In the genomic region with DNA sequence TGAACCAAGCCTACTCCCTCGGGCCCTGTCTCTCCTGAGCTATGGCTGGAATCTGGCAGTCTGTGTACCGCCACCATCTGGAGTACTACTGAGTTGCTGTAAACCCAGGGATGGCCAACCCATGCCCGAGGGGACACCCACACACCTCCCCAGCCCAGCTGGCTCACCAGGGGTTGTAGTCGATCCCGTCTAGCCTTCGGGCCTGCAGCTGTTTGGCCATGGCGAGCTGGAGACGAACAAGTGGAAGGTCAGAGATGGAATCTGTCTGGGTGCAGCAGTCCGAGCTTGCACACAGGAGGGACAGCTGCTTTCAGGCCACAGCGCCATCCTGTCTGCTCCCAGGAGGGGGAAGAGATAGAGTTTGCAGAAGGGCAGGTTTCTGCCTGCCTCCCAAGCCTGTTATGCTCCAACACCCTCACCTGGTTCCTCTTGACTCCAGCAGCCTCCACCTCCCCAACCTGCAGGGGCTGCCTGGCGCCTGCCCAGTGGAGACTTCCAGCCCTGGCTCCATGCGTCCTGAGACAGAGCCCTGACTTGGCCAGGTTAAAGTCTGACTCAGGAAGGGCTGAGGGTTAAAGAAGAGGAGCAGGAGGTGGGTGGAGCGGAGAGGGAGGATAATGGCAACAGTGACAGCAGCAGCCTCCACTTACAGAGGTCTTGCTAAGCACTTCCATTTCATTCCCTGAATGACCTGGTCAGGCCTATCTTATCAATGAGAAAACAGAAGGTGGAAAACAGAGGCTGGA, we compare ENCODE assay signal across 12 cellular contexts. TPM values are rescaled to one million over a fixed set of nuclear protein-coding genes. Genes with fewer than 3 reads are reported as not detected.
DNase-seq lines count a peak whose midpoint lies in the region; ATAC-seq and TF ChIP-seq lines count a peak whose summit lies in the region.
"Had no signal": no experiment of that assay in that cellular context is flagged by ENCODE, and none has a peak within 500 bp of the region (broad histone marks: within the 10 kb centered on the region; RNA-seq: fewer than 3 reads in every experiment).

No MANE protein-coding gene starts in this region.

- no peaks in the 10 kb centered on the region for H3K9me3 Mint-ChIP-seq in endothelial cell (ENCODE audit: unreplicated experiment)

- H3K27ac Mint-ChIP-seq in endothelial cell (ENCODE audit: unreplicated experiment) = no peak overlapping the region
- H3K27ac Mint-ChIP-seq: dendritic cell treated with granulocyte-macrophage colony-stimulating factor and Interleukin-4, amounts not matched to agents 40 ng/mL and 50 ng/mL, for 4 days had no signal

- no peak overlapping the region for H3K4me3 Mint-ChIP-seq in endothelial cell (ENCODE audit: unreplicated experiment)
- H3K4me3 Mint-ChIP-seq: dendritic cell treated with granulocyte-macrophage colony-stimulating factor and Interleukin-4, amounts not matched to agents 40 ng/mL and 50 ng/mL, for 4 days had no signal

- H3K4me1 ChIP-seq in upper lobe of right lung (no peaks in the 10 kb centered on the region), vagina (peaks cover 5% of the 10 kb centered on the region)

- peaks cover 6% of the 10 kb centered on the region for H3K27me3 Mint-ChIP-seq in endothelial cell (ENCODE audit: unreplicated experiment)
- H3K27me3 Mint-ChIP-seq: dendritic cell treated with granulocyte-macrophage colony-stimulating factor and Interleukin-4, amounts not matched to agents 40 ng/mL and 50 ng/mL, for 4 days had no signal

- POLR2A ChIA-PET in RWPE1 (lab: Yijun Ruan, JAX; ENCODE audit: low non-redundant PET) = interaction anchor here (0.5 kb wide), 1 partner anchor 61 kb away, joined by 5 read pairs; no protein-coding TSS in a partner anchor

- H3K4me3 ChIP-seq in upper lobe of right lung (no peak overlapping the region), vagina (no peak overlapping the region)

- intact Hi-C loops in upper lobe of right lung (cut with DNase I) (no loop called here), vagina (cut with DNase I) (no loop called here)

- no peaks in the 10 kb centered on the region for H3K4me1 Mint-ChIP-seq in endothelial cell (ENCODE audit: unreplicated experiment)

- H3K27me3 ChIP-seq in upper lobe of right lung = no peaks in the 10 kb centered on the region
- no peaks in the 10 kb centered on the region for H3K27me3 ChIP-seq in vagina

- DNase-seq in NCI-H2107 treated with DMSO at 0.1 percent for 48 hours (lab: John Stamatoyannopoulos, UW; ENCODE audit: unreplicated experiment) = peak; percentile 30
- DNase-seq in NCI-H2107 (lab: John Stamatoyannopoulos, UW) = no peak
- peak; percentile 61 for DNase-seq in RWPE1 (ENCODE audit: low spot score)
- DNase-seq in iPS-NIHi11 (ENCODE audit: low spot score) = peak; percentile 71
- no peak for DNase-seq in upper lobe of right lung
- DNase-seq in vagina (ENCODE audit: extremely low spot score in 2 of 2) = no peak
- no peak for DNase-seq in caudate nucleus (lab: John Stamatoyannopoulos, UW)
- no peak for DNase-seq in endothelial cell (ENCODE audit: low spot score)
- DNase-seq: activated T-cell treated with anti-CD3 and anti-CD28 coated beads, Interleukin-2, amount 50 U/mL, for 1 hour; MV-4-11; T-helper 1 cell had no signal

- CTCF ChIA-PET in RWPE1 (lab: Yijun Ruan, JAX) = interaction anchor here (0.5 to 1.7 kb wide), 6 partner anchors 17 to 707 kb away, joined by 3 to 6 read pairs (median 3); partner anchors contain the start of gene KYAT1

- H3K9me3 ChIP-seq in upper lobe of right lung = no peaks in the 10 kb centered on the region
- H3K9me3 ChIP-seq in vagina = no peaks in the 10 kb centered on the region

- no peak for TF ChIP-seq POLR2A in vagina (IDR thresholded peaks at IDR 0.05)

- H3K36me3 ChIP-seq in upper lobe of right lung (no peaks in the 10 kb centered on the region), vagina (peaks cover 0 to 8% of the 10 kb centered on the region in 2 donors)

- H3K27ac ChIP-seq in RWPE1 (peak overlapping the region; percentile 51), upper lobe of right lung (no peak overlapping the region), vagina (no peak overlapping the region), caudate nucleus (ENCODE audit: low read depth, low read length) (no peak overlapping the region)

- H3K36me3 Mint-ChIP-seq in endothelial cell (ENCODE audit: low read depth, unreplicated experiment) = peaks cover 9% of the 10 kb centered on the region

- peak; percentile 35 for ATAC-seq in upper lobe of right lung

- no peak for TF ChIP-seq CTCF in RWPE1 (conservative IDR thresholded peaks at IDR 0.05; ENCODE audit: low read depth)
- no peak for TF ChIP-seq CTCF in upper lobe of right lung (IDR thresholded peaks at IDR 0.05)
- TF ChIP-seq CTCF in vagina (IDR thresholded peaks at IDR 0.05) = no peak
- TF ChIP-seq CTCF in endothelial cell (IDR thresholded peaks at IDR 0.05; ENCODE audit: unreplicated experiment) = no peak

RNA-seq across cellular contexts. Expression of gene SPOUT1, which starts 15.8 kb away (rescaled TPM):
- total RNA-seq in upper lobe of right lung (45.8 TPM), vagina (48.6 TPM), endothelial cell (ENCODE audit: unreplicated experiment) (62.1 TPM)

RNA-seq across cellular contexts. Expression of gene ENDOG, which starts 27.1 kb away (rescaled TPM):
- total RNA-seq in upper lobe of right lung (18.6 TPM), vagina (28.2 TPM), endothelial cell (ENCODE audit: unreplicated experiment) (8.1 TPM)

RNA-seq across cellular contexts. Expression of gene KYAT1, which starts 36.4 kb away (rescaled TPM):
- total RNA-seq in upper lobe of right lung (6.6 TPM), vagina (11.0 TPM), endothelial cell (ENCODE audit: unreplicated experiment) (3.3 TPM)

RNA-seq across cellular contexts. Expression of gene LRRC8A, which starts 36.6 kb away (rescaled TPM):
- total RNA-seq in upper lobe of right lung = 68.1 TPM
- total RNA-seq in vagina = 110 TPM
- 54.3 TPM for total RNA-seq in endothelial cell (ENCODE audit: unreplicated experiment)

RNA-seq across cellular contexts. Expression of gene TBC1D13, which starts 58.3 kb away (rescaled TPM):
- total RNA-seq in upper lobe of right lung (27.1 TPM), vagina (11.0 TPM), endothelial cell (ENCODE audit: unreplicated experiment) (58.8 TPM)

Comparison
In these comparisons a context has a peak if more than half of its experiments do, and no peak if none do; other contexts are left out.
1. DNase-seq: peak in NCI-H2107 treated with DMSO at 0.1 percent for 48 hours (single experiment), RWPE1 (single experiment) and iPS-NIHi11 (single experiment); none in NCI-H2107 (single experiment), upper lobe of right lung (single experiment), vagina (0 of 2), caudate nucleus (0 of 61) and endothelial cell (single experiment).